Comparison of ENCODE assay signal across 8 cellular contexts in the genomic region with DNA sequence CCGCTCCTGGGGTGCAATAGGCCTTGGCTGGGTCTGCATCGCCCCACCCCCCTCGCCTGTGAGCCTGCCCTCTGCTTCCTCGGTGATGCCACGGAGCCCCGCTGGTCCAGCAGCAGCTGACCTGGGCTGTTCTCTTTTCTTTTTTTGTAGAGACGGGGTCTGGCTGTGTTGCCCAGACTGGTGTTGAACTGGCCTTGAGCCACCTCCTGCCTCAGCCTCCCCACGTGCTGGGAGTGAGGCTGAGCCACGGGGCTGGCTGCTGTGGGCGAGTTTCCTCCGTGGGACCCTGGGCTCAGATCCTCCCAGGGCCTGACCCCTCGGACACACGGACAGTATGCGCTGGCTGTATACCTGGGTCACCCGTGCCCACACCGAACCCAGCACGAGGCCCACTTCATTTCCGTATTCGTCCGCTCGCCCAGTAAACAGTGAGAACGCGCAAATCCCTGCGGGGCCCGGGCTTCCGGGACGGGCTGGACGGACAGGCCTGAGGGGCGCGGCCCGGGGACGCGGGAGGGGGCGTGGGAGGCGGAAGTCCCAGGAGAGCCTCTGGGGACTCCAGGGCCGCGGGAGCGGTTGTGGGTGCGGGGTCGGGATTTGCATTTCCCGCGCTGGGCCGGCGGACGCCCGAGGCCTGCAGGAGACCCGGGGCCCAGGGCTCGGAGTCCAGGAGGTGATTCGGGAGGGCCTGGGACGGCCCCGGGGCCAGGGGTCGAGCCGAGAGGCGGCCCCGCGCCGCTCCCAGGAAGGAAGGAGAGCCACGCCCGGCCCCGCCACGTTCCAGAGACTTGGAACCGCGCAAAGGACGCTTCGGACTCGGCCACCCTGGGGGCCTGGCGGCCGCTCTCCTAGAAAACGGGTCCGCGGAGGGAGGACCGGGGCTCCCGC. TPM values are rescaled to one million over a fixed set of nuclear protein-coding genes. Genes with fewer than 3 reads are reported as not detected.
DNase-seq lines count a peak whose midpoint lies in the region; ATAC-seq, FAIRE-seq and TF ChIP-seq lines count a peak whose summit lies in the region.

No MANE protein-coding gene starts in this region.

- H3K4me3 ChIP-seq in AG09309 (ENCODE audit: control insufficient read depth, low read depth, low read length) (peak overlapping the region; percentile 28), bronchial epithelial cell (ENCODE audit: low read depth, low read length) (peak overlapping the region; percentile 45)

- H3K27me3 Mint-ChIP-seq in memory B cell (no peaks in the 10 kb centered on the region), mesothelial cell of epicardium (ENCODE audit: low read depth) (no peaks in the 10 kb centered on the region)

- no peaks in the 10 kb centered on the region for H3K36me3 ChIP-seq in bronchial epithelial cell (ENCODE audit: control insufficient read depth, insufficient read depth, low read length)

- H3K4me1 Mint-ChIP-seq in memory B cell (peaks cover 3% of the 10 kb centered on the region), mesothelial cell of epicardium (peaks cover 3% of the 10 kb centered on the region)

- H3K4me3 Mint-ChIP-seq in memory B cell (peak overlapping the region; percentile 70), mesothelial cell of epicardium (no peak overlapping the region)

- TF ChIP-seq CTCF in AG09309 (IDR thresholded peaks at IDR 0.05; ENCODE audit: control insufficient read depth, insufficient read depth, low read depth, low read length, missing control alignments) (no peak), bronchial epithelial cell (IDR thresholded peaks at IDR 0.05; ENCODE audit: insufficient read depth, low read length, severe bottlenecking) (no peak), mesothelial cell of epicardium (IDR thresholded peaks at IDR 0.05; ENCODE audit: unreplicated experiment) (no peak)

- no peak for FAIRE-seq in bronchial epithelial cell (lab: Jason Lieb, UNC)

- ATAC-seq in GM21619 (IDR thresholded peaks at IDR 0.05; ENCODE audit: unreplicated experiment) (peak; percentile 45), memory B cell (ENCODE audit: low read depth) (peak; percentile 50), HG02759 (IDR thresholded peaks at IDR 0.05; ENCODE audit: unreplicated experiment) (no peak)

- H3K9me3 Mint-ChIP-seq in memory B cell (peaks cover 3% of the 10 kb centered on the region), mesothelial cell of epicardium (no peaks in the 10 kb centered on the region)

- no peak for DNase-seq in AG09309 (ENCODE audit: low read depth)
- DNase-seq in bronchial epithelial cell (ENCODE audit: low read depth), result no peak
- DNase-seq in memory B cell (ENCODE audit: low spot score in 2 of 2), result no peak
- DNase-seq in T-helper 1 cell, result no peak
- no peak for DNase-seq in GDM1 (lab: John Stamatoyannopoulos, UW)
- DNase-seq in mesothelial cell of epicardium (ENCODE audit: low spot score in 2 of 2, unreplicated experiment in 2 of 2), result no peak

- peak overlapping the region; percentile 38 for H3K27ac Mint-ChIP-seq in memory B cell
- H3K27ac Mint-ChIP-seq in mesothelial cell of epicardium, result no peak overlapping the region

- H3K36me3 Mint-ChIP-seq in memory B cell (no peaks in the 10 kb centered on the region), mesothelial cell of epicardium (no peaks in the 10 kb centered on the region)

- no peaks in the 10 kb centered on the region for H3K27me3 ChIP-seq in bronchial epithelial cell (ENCODE audit: control insufficient read depth, insufficient read depth, low read length)

RNA-seq across cellular contexts. Expression of a gene that starts 57.8 kb away (rescaled TPM):
- total RNA-seq in bronchial epithelial cell (87.9 and 113 TPM in 2 replicates), mesothelial cell of epicardium (104 to 115 TPM (median 110 TPM) in 3 replicates)
